ENCODE assay signal across 18 cellular contexts in the genomic region with DNA sequence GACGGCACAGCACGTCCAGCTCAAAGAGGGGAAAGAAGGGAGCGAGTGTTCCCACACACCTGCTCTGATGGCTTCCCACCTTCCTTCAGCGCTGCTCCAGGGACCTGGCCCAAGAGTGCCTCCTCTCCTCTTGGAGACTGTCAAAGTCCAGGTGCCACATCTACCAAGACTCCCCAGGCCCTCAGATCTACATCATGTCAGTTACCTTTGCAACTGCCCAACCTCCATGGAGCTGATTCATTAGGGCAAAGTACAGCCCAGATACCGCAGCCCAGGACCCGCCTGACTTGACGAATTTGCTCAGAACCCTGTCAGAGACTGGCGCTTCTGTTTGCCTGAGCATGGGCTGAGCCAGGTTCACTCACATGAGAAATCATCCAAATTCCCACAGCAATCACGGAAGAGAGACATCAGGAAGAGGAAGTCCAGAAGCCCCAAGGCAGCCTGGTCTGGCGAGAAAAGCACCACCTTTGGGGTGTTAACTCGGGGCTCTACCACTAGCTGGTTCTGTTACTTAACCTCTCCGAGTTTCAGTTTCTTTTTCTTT. TPM values are rescaled to one million over a fixed set of nuclear protein-coding genes. Genes with fewer than 3 reads are reported as not detected.
DNase-seq lines count a peak whose midpoint lies in the region; ATAC-seq and TF ChIP-seq lines count a peak whose summit lies in the region.
"Had no signal": no experiment of that assay in that cellular context is flagged by ENCODE, and none has a peak within 500 bp of the region (broad histone marks: within the 10 kb centered on the region; RNA-seq: fewer than 3 reads in every experiment).

A gene with protein sequence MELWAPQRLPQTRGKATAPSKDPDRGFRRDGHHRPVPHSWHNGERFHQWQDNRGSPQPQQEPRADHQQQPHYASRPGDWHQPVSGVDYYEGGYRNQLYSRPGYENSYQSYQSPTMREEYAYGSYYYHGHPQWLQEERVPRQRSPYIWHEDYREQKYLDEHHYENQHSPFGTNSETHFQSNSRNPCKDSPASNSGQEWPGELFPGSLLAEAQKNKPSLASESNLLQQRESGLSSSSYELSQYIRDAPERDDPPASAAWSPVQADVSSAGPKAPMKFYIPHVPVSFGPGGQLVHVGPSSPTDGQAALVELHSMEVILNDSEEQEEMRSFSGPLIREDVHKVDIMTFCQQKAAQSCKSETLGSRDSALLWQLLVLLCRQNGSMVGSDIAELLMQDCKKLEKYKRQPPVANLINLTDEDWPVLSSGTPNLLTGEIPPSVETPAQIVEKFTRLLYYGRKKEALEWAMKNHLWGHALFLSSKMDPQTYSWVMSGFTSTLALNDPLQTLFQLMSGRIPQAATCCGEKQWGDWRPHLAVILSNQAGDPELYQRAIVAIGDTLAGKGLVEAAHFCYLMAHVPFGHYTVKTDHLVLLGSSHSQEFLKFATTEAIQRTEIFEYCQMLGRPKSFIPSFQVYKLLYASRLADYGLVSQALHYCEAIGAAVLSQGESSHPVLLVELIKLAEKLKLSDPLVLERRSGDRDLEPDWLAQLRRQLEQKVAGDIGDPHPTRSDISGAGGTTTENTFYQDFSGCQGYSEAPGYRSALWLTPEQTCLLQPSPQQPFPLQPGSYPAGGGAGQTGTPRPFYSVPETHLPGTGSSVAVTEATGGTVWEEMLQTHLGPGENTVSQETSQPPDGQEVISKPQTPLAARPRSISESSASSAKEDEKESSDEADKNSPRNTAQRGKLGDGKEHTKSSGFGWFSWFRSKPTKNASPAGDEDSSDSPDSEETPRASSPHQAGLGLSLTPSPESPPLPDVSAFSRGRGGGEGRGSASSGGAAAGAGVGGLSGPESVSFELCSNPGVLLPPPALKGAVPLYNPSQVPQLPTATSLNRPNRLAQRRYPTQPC (minus strand): TSS at position 234 of the 547 bp plus-strand sequence. CDS start 2,077 bp downstream, outside the sequence.

- WGBS in stomach, 5 donors, result 37 to 73% (median 54%) methylated on average over 12 of the region's 12 CpGs

- H3K4me1 Mint-ChIP-seq in osteocyte (ENCODE audit: unreplicated experiment), result no peaks in the 10 kb centered on the region
- H3K4me1 Mint-ChIP-seq in T-helper 17 cell, result no peaks in the 10 kb centered on the region

- ATAC-seq in left colon, result peak; percentile 94
- no peak for ATAC-seq in T-helper 17 cell
- ATAC-seq: PC-3 had no signal

- DNase-seq in LHCN-M2 (ENCODE audit: low read depth), result no peak
- peak; percentile 49 for DNase-seq in RPMI8226
- peak; percentile 33 to 35 for DNase-seq in left colon
- peak; percentile 80 for DNase-seq in stomach
- no peak for DNase-seq in activated naive CD4-positive, alpha-beta T cell treated with Interleukin-2 at 50 U/mL for 16 hours
- DNase-seq in osteocyte (ENCODE audit: extremely low spot score, unreplicated experiment), result no peak
- DNase-seq in T-helper 17 cell, result no peak
- DNase-seq: activated effector memory CD4-positive, alpha-beta T cell treated with Interleukin-2 at 50 U/mL for 16 hours; BE2C; esophagus squamous epithelium; islet precursor cell; KBM-7; NCI-H1694 treated with DMSO at 0.1 percent for 48 hours; NCI-H446; ovary; PC-3 had no signal

- TF ChIP-seq CTCF in stomach (IDR thresholded peaks at IDR 0.05), result no peak
- TF ChIP-seq CTCF in osteocyte (IDR thresholded peaks at IDR 0.05), result no peak

- H3K27me3 Mint-ChIP-seq in osteocyte (ENCODE audit: unreplicated experiment) (no peaks in the 10 kb centered on the region), T-helper 17 cell (no peaks in the 10 kb centered on the region)

- peaks cover 3 to 37% (median 26%) of the 10 kb centered on the region in 4 donors for H3K36me3 ChIP-seq in stomach
- H3K36me3 ChIP-seq: BE2C, ovary had no signal

- H3K27me3 ChIP-seq in stomach, result no peaks in the 10 kb centered on the region
- H3K27me3 ChIP-seq: BE2C, esophagus squamous epithelium, heart left ventricle, ovary had no signal

- H3K27ac ChIP-seq in stomach, result peak within 1 kb of the TSS; percentile 66 to 88 (median 84)
- H3K27ac ChIP-seq: esophagus squamous epithelium, ovary had no signal

- no peaks in the 10 kb centered on the region for H3K9me3 Mint-ChIP-seq in osteocyte (ENCODE audit: unreplicated experiment)

- H3K27ac Mint-ChIP-seq in osteocyte (ENCODE audit: unreplicated experiment) (no peak within 1 kb of the TSS), T-helper 17 cell (no peak within 1 kb of the TSS)
- H3K27ac Mint-ChIP-seq: mesothelial cell of epicardium had no signal

- no peak within 1 kb of the TSS for H3K4me3 Mint-ChIP-seq in osteocyte (ENCODE audit: unreplicated experiment)
- no peak within 1 kb of the TSS for H3K4me3 Mint-ChIP-seq in T-helper 17 cell
- H3K4me3 Mint-ChIP-seq: mesothelial cell of epicardium had no signal

- TF ChIP-seq EP300 in stomach (IDR thresholded peaks at IDR 0.05), result no peak

- no peaks in the 10 kb centered on the region for H3K9me3 ChIP-seq in stomach
- no peaks in the 10 kb centered on the region for H3K9me3 ChIP-seq in T-helper 17 cell (ENCODE audit: control insufficient read depth, low read length, poor library complexity, severe bottlenecking)
- H3K9me3 ChIP-seq: BE2C, esophagus squamous epithelium, heart left ventricle, ovary had no signal

- no peaks in the 10 kb centered on the region for H3K36me3 Mint-ChIP-seq in osteocyte (ENCODE audit: unreplicated experiment)
- no peaks in the 10 kb centered on the region for H3K36me3 Mint-ChIP-seq in T-helper 17 cell (ENCODE audit: low read depth)
- H3K36me3 Mint-ChIP-seq: mesothelial cell of epicardium had no signal

- H3K4me3 ChIP-seq in stomach, result peak within 1 kb of the TSS in 3 of 4 donors; percentile 4 to 31 (median 7)
- H3K4me3 ChIP-seq: heart left ventricle, ovary had no signal

- intact Hi-C loops in left colon (cut with DNase I, micrococcal nuclease) (no loop called here), stomach (cut with DNase I; ENCODE audit: low total_unique reads) (no loop called here)

- no peaks in the 10 kb centered on the region for H3K4me1 ChIP-seq in stomach
- H3K4me1 ChIP-seq: BE2C, esophagus squamous epithelium had no signal

- no peak for TF ChIP-seq POLR2A in stomach (IDR thresholded peaks at IDR 0.05)

RNA-seq across cellular contexts. Expression of the gene that starts here (rescaled TPM):
- 10.8 and 12.5 TPM in 2 replicates for total RNA-seq in LHCN-M2 (2014; rRNA removed)
- polyA plus RNA-seq in LHCN-M2 (2012), result 3.5 TPM
- 1 to 10 TPM; 4.7 to 4.8 TPM for total RNA-seq in left colon
- total RNA-seq in stomach, result 10 to 100 TPM; 10.6 to 53.9 (median 26.2) TPM
- polyA plus RNA-seq in stomach, result 1 to 10 TPM; 3.3 to 6.3 (median 5.2) TPM
- 0.64 and 0.76 TPM in 2 replicates for total RNA-seq in osteocyte
- total RNA-seq in T-helper 17 cell, result not detected

Comparison
In these comparisons a context has a peak if more than half of its experiments do, and no peak if none do; other contexts are left out.
1. DNase-seq: peak in RPMI8226 (single experiment), left colon (2 of 2) and stomach (single experiment); none in LHCN-M2 (single experiment), activated naive CD4-positive, alpha-beta T cell treated with Interleukin-2 at 50 U/mL for 16 hours (single experiment), osteocyte (single experiment) and T-helper 17 cell (0 of 3).